Comparison of ENCODE assay signal across 7 cellular contexts in the genomic region with DNA sequence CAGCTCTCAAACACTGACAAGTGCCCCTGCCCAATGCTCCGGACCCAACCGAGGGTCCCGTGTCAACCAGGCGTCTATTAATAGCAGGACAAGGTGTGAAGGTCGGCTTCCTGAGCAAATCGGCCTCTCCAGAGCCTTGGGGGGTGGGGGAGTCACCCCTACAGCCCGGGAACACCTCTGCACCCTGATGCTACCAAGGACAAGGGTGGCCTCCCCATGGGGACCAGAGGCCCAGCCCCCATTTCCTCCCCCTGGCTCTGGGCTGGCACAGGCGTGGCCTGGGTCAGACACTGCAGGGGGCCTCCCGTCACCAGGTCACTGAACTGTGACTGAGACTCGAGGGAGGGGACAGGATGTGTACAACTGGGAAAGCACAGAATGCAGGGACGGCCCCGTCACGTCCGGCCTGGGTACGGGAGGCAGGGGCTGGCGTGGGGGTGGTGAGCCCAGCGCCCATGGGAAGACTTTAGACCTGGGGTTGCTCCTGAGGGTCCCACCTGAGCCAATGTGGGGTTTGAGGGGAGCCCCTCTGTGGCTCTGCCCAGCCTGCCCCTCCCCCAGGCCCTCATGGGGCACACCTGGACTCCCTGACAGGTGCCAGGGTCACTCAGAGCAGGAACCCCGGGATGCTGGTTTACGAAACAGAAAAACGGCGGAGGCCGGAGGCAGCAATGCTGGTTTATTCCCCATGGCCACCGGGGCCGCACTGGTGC. TPM values are rescaled to one million over a fixed set of nuclear protein-coding genes. Genes with fewer than 3 reads are reported as not detected.
A peak's percentile ranks its signal among the peaks of the same experiment; 100 is the strongest.
DNase-seq lines count a peak whose midpoint lies in the region; ATAC-seq and TF ChIP-seq lines count a peak whose summit lies in the region.
"Had no signal": no experiment of that assay in that cellular context is flagged by ENCODE, and none has a peak within 500 bp of the region (broad histone marks: within the 10 kb centered on the region; RNA-seq: fewer than 3 reads in every experiment).

No MANE protein-coding gene starts in this region.

- CTCF ChIA-PET in BJ (lab: Yijun Ruan, JAX) (interaction anchor here (0.5 kb wide), 1 partner anchor 13 kb away, joined by 4 read pairs; no protein-coding TSS in a partner anchor), RWPE1 (lab: Yijun Ruan, JAX) (no interaction called here)

- H3K27ac Mint-ChIP-seq in dendritic cell treated with granulocyte-macrophage colony-stimulating factor and Interleukin-4, amounts not matched to agents 40 ng/mL and 50 ng/mL, for 4 days, result peak overlapping the region; percentile 92

- H3K27me3 Mint-ChIP-seq in dendritic cell treated with granulocyte-macrophage colony-stimulating factor and Interleukin-4, amounts not matched to agents 40 ng/mL and 50 ng/mL, for 4 days, result no peaks in the 10 kb centered on the region

- no peaks in the 10 kb centered on the region for H3K4me1 ChIP-seq in prostate gland (replicated peaks)

- H3K36me3 ChIP-seq in BJ (ENCODE audit: control insufficient read depth, insufficient read depth, low read length) (peaks cover 6% of the 10 kb centered on the region), prostate gland (peaks cover 0 to 5% of the 10 kb centered on the region in 2 donors)

- no peaks in the 10 kb centered on the region for H3K9me3 Mint-ChIP-seq in dendritic cell treated with granulocyte-macrophage colony-stimulating factor and Interleukin-4, amounts not matched to agents 40 ng/mL and 50 ng/mL, for 4 days

- TF ChIP-seq CTCF in BJ (IDR thresholded peaks at IDR 0.05; ENCODE audit: insufficient read depth, low read depth, low read length) (no peak), RWPE1 (conservative IDR thresholded peaks at IDR 0.05; ENCODE audit: low read depth) (no peak), prostate gland (IDR thresholded peaks at IDR 0.05) (no peak)

- H3K4me1 Mint-ChIP-seq in dendritic cell treated with granulocyte-macrophage colony-stimulating factor and Interleukin-4, amounts not matched to agents 40 ng/mL and 50 ng/mL, for 4 days (ENCODE audit: low read depth), result peaks cover 50% of the 10 kb centered on the region

- 43% methylated on average over 23 of the region's 24 CpGs for whole genome bisulfite sequencing in prostate gland

- peaks cover 100% of the 10 kb centered on the region for H3K36me3 Mint-ChIP-seq in dendritic cell treated with granulocyte-macrophage colony-stimulating factor and Interleukin-4, amounts not matched to agents 40 ng/mL and 50 ng/mL, for 4 days (ENCODE audit: low read depth)

- POLR2A ChIA-PET in BJ (lab: Charles Lee) (no interaction called here), RWPE1 (lab: Yijun Ruan, JAX; ENCODE audit: low non-redundant PET) (interaction anchor here (0.6 kb wide), 1 partner anchor 11 kb away, joined by 3 read pairs; the partner anchor contains the start of gene MVD)

- peak overlapping the region; percentile 71 for H3K27ac ChIP-seq in RWPE1
- H3K27ac ChIP-seq in prostate gland, result peak overlapping the region; percentile 13 to 26

- H3K4me3 Mint-ChIP-seq in dendritic cell treated with granulocyte-macrophage colony-stimulating factor and Interleukin-4, amounts not matched to agents 40 ng/mL and 50 ng/mL, for 4 days, result peak overlapping the region; percentile 94

- intact Hi-C loops in dendritic cell treated with granulocyte-macrophage colony-stimulating factor and Interleukin-4, amounts not matched to agents 40 ng/mL and 50 ng/mL, for 4 days (cut with micrococcal nuclease), result loop anchor here (2.0 to 5.0 kb wide), 2 partner anchors 36 to 55 kb away; partner anchors contain the start of genes CTU2, RNF166 and SNAI3
- intact Hi-C loops in prostate gland (cut with DNase I), result no loop called here

- H3K9me3 ChIP-seq in prostate gland, result no peaks in the 10 kb centered on the region

- TF ChIP-seq POLR2A in prostate gland (IDR thresholded peaks at IDR 0.05), result no peak

- H3K27me3 ChIP-seq in BJ (ENCODE audit: control insufficient read depth, insufficient read depth, low read length) (no peaks in the 10 kb centered on the region), prostate gland (replicated peaks; ENCODE audit: insufficient read depth) (no peaks in the 10 kb centered on the region)

- peak; percentile 66 for ATAC-seq in GM21737 (IDR thresholded peaks at IDR 0.05; ENCODE audit: unreplicated experiment)

- DNase-seq in BJ (ENCODE audit: low read depth) (no peak), RWPE1 (ENCODE audit: low spot score) (no peak), prostate gland (ENCODE audit: low spot score) (no peak), SIG-M5 treated with dmso at 0.1 percent for 504 hours (lab: John Stamatoyannopoulos, UW; ENCODE audit: unreplicated experiment) (no peak)

- H3K4me3 ChIP-seq in BJ (ENCODE audit: low read depth, low read length) (peak overlapping the region; percentile 86), prostate gland (peak overlapping the region; percentile 46 to 57)

RNA-seq across cellular contexts. Expression of gene CYBA, which starts 0.6 kb away (rescaled TPM):
- polyA plus RNA-seq in BJ (2011; rRNA removed), result 120 and 187 TPM in 2 replicates
- 76.8 and 91.5 TPM in 2 replicates for polyA minus RNA-seq in BJ (2011; rRNA and poly(A)+ RNA removed)
- 100 to 1,000 TPM in 1 of 2 donors, 10 to 100 TPM in 1; 86.0 to 155 TPM for total RNA-seq in prostate gland

RNA-seq across cellular contexts. Expression of gene MVD, which starts 11.5 kb away (rescaled TPM):
- polyA plus RNA-seq in BJ (2011; rRNA removed), result 9.6 and 17.4 TPM in 2 replicates
- 6.0 and 10.8 TPM in 2 replicates for polyA minus RNA-seq in BJ (2011; rRNA and poly(A)+ RNA removed)
- total RNA-seq in prostate gland, result 10 to 100 TPM; 34.7 to 40.0 TPM

RNA-seq across cellular contexts. Expression of gene IL17C, which starts 13.1 kb away (rescaled TPM):
- not detected in 2 replicates for polyA plus RNA-seq in BJ (2011; rRNA removed)
- polyA minus RNA-seq in BJ (2011; rRNA and poly(A)+ RNA removed), result not detected in 2 replicates
- total RNA-seq in prostate gland, result under 1 TPM in 1 of 2 donors, not detected in 1; 0.97 TPM
- total RNA-seq: HT1080 had no signal

RNA-seq across cellular contexts. Expression of gene SNAI3, which starts 34.9 kb away (rescaled TPM):
- not detected in 2 replicates for polyA plus RNA-seq in BJ (2011; rRNA removed)
- not detected in 2 replicates for polyA minus RNA-seq in BJ (2011; rRNA and poly(A)+ RNA removed)
- 1 to 10 TPM in 1 of 2 donors, under 1 TPM in 1; 0.46 to 2.8 TPM for total RNA-seq in prostate gland

RNA-seq across cellular contexts. Expression of gene RNF166, which starts 54.8 kb away (rescaled TPM):
- polyA plus RNA-seq in BJ (2011; rRNA removed), result 7.8 and 11.9 TPM in 2 replicates
- polyA minus RNA-seq in BJ (2011; rRNA and poly(A)+ RNA removed), result 10.0 and 10.9 TPM in 2 replicates
- total RNA-seq in prostate gland, result 10 to 100 TPM; 11.6 to 30.3 TPM
